Comparison of ENCODE assay signal across 8 cellular contexts in genomic region chr2:26562811-26563645, GRCh38.
DNase-seq lines count a peak whose midpoint lies in the region; ATAC-seq lines count a peak whose summit lies in the region.

No MANE protein-coding gene starts in this region.

- peak; percentile 84 for DNase-seq in Daoy (ENCODE audit: low read depth)
- peak; percentile 34 for DNase-seq in NCI-H774 (lab: John Stamatoyannopoulos, UW)
- peak; percentile 20 for DNase-seq in globus pallidus (ENCODE audit: low spot score)
- DNase-seq in posterior vena cava (ENCODE audit: low spot score): peak; percentile 80
- no peak for DNase-seq in OCI-M1 (lab: John Stamatoyannopoulos, UW)

- ATAC-seq in HG03354 (IDR thresholded peaks at IDR 0.05; ENCODE audit: poor library complexity, severe bottlenecking, unreplicated experiment): no peak
- ATAC-seq in GM19328 (IDR thresholded peaks at IDR 0.05; ENCODE audit: unreplicated experiment): no peak
- ATAC-seq in GM21360 (IDR thresholded peaks at IDR 0.05; ENCODE audit: unreplicated experiment): no peak

- intact Hi-C loops in posterior vena cava (cut with DNase I): no loop called here
